Comparison of ENCODE assay signal across 1 cellular context in the genomic region with DNA sequence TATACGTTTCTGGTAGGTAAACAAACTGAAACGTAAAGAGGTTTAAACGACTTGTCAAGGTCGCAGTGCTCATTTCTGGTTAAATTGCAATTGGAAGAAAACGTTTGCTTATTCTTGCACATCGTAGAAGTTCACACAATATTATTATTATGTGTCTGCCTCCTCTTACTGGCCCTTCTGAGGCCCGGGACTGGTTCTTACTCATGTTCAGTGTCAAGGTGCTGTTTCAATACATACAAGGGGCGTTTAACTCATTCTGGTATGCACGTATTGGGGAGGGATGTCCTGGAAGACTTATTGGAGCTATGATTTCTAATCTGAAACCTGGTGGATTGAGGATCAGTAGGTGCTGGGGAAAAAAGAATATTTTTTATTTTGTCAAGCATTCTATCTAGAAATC.
TF ChIP-seq lines count a peak whose summit lies in the region.

No MANE protein-coding gene starts in this region.

TF ChIP-seq in H1, 55 proteins besides CTCF, POLR2A, EP300 and RAD21:
- TF ChIP-seq GABPA (IDR thresholded peaks at IDR 0.05; ENCODE audit: borderline replicate concordance, insufficient read depth, low read length) (no peak), ASH2L (IDR thresholded peaks at IDR 0.05; ENCODE audit: low read length) (no peak), YY1 (IDR thresholded peaks at IDR 0.05; ENCODE audit: low read depth, low read length) (no peak), EZH2 (IDR thresholded peaks at IDR 0.05; ENCODE audit: low read depth, low read length, severe bottlenecking) (no peak), SIX5 (IDR thresholded peaks at IDR 0.05; ENCODE audit: low read depth, low read length) (no peak), CEBPB (IDR thresholded peaks at IDR 0.05; ENCODE audit: low read depth, low read length) (no peak), BCL11A (IDR thresholded peaks at IDR 0.05; ENCODE audit: low read depth in 2 of 2, low read length in 2 of 2) (no peak), JUN (IDR thresholded peaks at IDR 0.05; ENCODE audit: low read depth, low read length) (no peak), SRF (IDR thresholded peaks at IDR 0.05; ENCODE audit: low read depth, low read length) (no peak), MAFK (IDR thresholded peaks at IDR 0.05; ENCODE audit: low read depth, low read length) (no peak), GTF2F1 (IDR thresholded peaks at IDR 0.05; ENCODE audit: borderline replicate concordance, low read depth, low read length) (no peak), KDM5A (IDR thresholded peaks at IDR 0.05; ENCODE audit: low read length) (no peak), TEAD4 (IDR thresholded peaks at IDR 0.05; ENCODE audit: low read depth, low read length) (no peak), SP2 (IDR thresholded peaks at IDR 0.05; ENCODE audit: low read length) (no peak)
TF ChIP-seq in H1: peak in this region for 0.
